Comparison of ENCODE assay signal across 8 cellular contexts in genomic region chrX:86148024-86148511, GRCh38. TPM values are rescaled to one million over a fixed set of nuclear protein-coding genes. Genes with fewer than 3 reads are reported as not detected.
DNase-seq lines count a peak whose midpoint lies in the region; ATAC-seq, FAIRE-seq and TF ChIP-seq lines count a peak whose summit lies in the region.

DACH2 (plus strand) TSS chrX:86148451.

- H3K27ac Mint-ChIP-seq in activated CD8-positive, alpha-beta memory T cell treated with anti-CD3 and anti-CD28 coated beads, Interleukin-2, amount 10 ng/mL, durations not matched to agents 7 days and 5 days: no peak within 1 kb of the TSS

- DNase-seq in DMS53 (lab: John Stamatoyannopoulos, UW) (peak; percentile 95), NCI-H1930 (lab: John Stamatoyannopoulos, UW) (peak; percentile 23 to 33), middle frontal gyrus (ENCODE audit: extremely low spot score, low spot score) (peak; percentile 22), H54 (ENCODE audit: insufficient read length, low spot score) (no peak)
- DNase-seq in activated CD8-positive, alpha-beta memory T cell treated with anti-CD3 and anti-CD28 coated beads, Interleukin-2, amount 10 ng/mL, durations not matched to agents 7 days and 5 days: peak; percentile 42
- peak; percentile 45 for DNase-seq in stimulated activated CD8-positive, alpha-beta memory T cell treated with anti-CD3 and anti-CD28 coated beads, Interleukin-4, amount 100 ng/mL, for 48 hours

- H3K4me1 Mint-ChIP-seq in activated CD8-positive, alpha-beta memory T cell treated with anti-CD3 and anti-CD28 coated beads, Interleukin-2, amount 10 ng/mL, durations not matched to agents 7 days and 5 days: no peaks in the 10 kb centered on the region

- FAIRE-seq in H54 (lab: Jason Lieb, UNC): no peak

- no peaks in the 10 kb centered on the region for H3K36me3 Mint-ChIP-seq in activated CD8-positive, alpha-beta memory T cell treated with anti-CD3 and anti-CD28 coated beads, Interleukin-2, amount 10 ng/mL, durations not matched to agents 7 days and 5 days

- CTCF ChIA-PET in activated CD8-positive, alpha-beta memory T cell treated with anti-CD3 and anti-CD28 coated beads, Interleukin-2, amount 10 ng/mL, durations not matched to agents 7 days and 5 days (lab: Charles Lee): no interaction called here

- TF ChIP-seq POLR2A in H54 (IDR thresholded peaks at IDR 0.05; ENCODE audit: low read depth, low read length): no peak

- ATAC-seq in GM21825 (IDR thresholded peaks at IDR 0.05; ENCODE audit: unreplicated experiment): peak; percentile 96
- peak; percentile 87 for ATAC-seq in activated CD8-positive, alpha-beta memory T cell treated with anti-CD3 and anti-CD28 coated beads, Interleukin-2, amount 10 ng/mL, durations not matched to agents 7 days and 5 days
- ATAC-seq in esophagus mucosa: peak; percentile 97

- H3K4me3 Mint-ChIP-seq in activated CD8-positive, alpha-beta memory T cell treated with anti-CD3 and anti-CD28 coated beads, Interleukin-2, amount 10 ng/mL, durations not matched to agents 7 days and 5 days: peak within 1 kb of the TSS; percentile 62

- H3K27me3 Mint-ChIP-seq in activated CD8-positive, alpha-beta memory T cell treated with anti-CD3 and anti-CD28 coated beads, Interleukin-2, amount 10 ng/mL, durations not matched to agents 7 days and 5 days: peaks cover 38% of the 10 kb centered on the region

- H3K9me3 Mint-ChIP-seq in activated CD8-positive, alpha-beta memory T cell treated with anti-CD3 and anti-CD28 coated beads, Interleukin-2, amount 10 ng/mL, durations not matched to agents 7 days and 5 days (ENCODE audit: low read depth): no peaks in the 10 kb centered on the region

RNA-seq across cellular contexts. Expression of gene DACH2, which starts in this region (rescaled TPM):
- not detected for total RNA-seq in activated CD8-positive, alpha-beta memory T cell treated with anti-CD3 and anti-CD28 coated beads, Interleukin-2, amount 10 ng/mL, durations not matched to agents 7 days and 5 days
- not detected for total RNA-seq in esophagus mucosa

Comparison
In these comparisons a context has a peak if more than half of its experiments do, and no peak if none do; other contexts are left out.
1. Peak in DNase-seq and ATAC-seq in activated CD8-positive, alpha-beta memory T cell treated with anti-CD3 and anti-CD28 coated beads, Interleukin-2, amount 10 ng/mL, durations not matched to agents 7 days and 5 days; RNA of the gene not detected or under 1 TPM.
2. Peak in ATAC-seq in esophagus mucosa; RNA of the gene not detected or under 1 TPM.